11 cellular contexts compared by ENCODE assay signal in the genomic region with DNA sequence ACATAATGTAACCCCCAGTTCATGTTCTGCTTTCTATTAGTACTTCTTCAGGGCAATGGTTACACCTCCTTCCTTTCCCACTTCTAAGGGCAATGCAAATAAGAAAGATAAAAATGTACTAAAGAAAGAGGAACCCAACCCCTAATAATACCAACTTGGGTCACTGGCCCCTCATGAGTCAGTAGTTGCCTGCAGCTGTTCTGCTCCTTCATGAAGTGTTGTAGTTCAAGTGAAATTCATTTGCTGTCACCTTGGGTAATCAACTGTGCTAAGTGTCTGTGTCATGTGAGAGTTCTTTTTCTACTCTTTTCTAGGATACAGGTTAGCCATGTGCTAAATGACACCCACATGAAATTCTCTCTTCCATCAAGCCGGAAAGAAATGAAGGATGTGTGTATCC.
DNase-seq lines count a peak whose midpoint lies in the region; ATAC-seq, FAIRE-seq and TF ChIP-seq lines count a peak whose summit lies in the region.
"Had no signal": no experiment of that assay in that cellular context is flagged by ENCODE, and none has a peak within 500 bp of the region (broad histone marks: within the 10 kb centered on the region; RNA-seq: fewer than 3 reads in every experiment).

No MANE protein-coding gene starts in this region.

- peak; percentile 27; the same call in 1 of the 2 replicates for TF ChIP-seq RAD21 in GM12878 (IDR thresholded peaks at IDR 0.05; ENCODE audit: insufficient read depth, low read depth, low read length)

- no peak overlapping the region for H2AFZ ChIP-seq in GM12878 (ENCODE audit: control insufficient read depth, low read depth, low read length)

- TF ChIP-seq POLR2A in GM12892 (IDR thresholded peaks at IDR 0.05; ENCODE audit: low read depth, low read length) (no peak), GM12878 (IDR thresholded peaks at IDR 0.05; ENCODE audit: low read depth, low read length) (0 out of 2 replicates have a peak, but pooled peaks have one; percentile 28), lower leg skin (IDR thresholded peaks at IDR 0.05) (no peak)

- no peaks in the 10 kb centered on the region for H3K27me3 ChIP-seq in GM12878 (replicated peaks in 1 of 2; ENCODE audit: control insufficient read depth in 2 of 2, insufficient read depth in 2 of 2, low read length in 1 of 2)
- H3K27me3 ChIP-seq: right atrium auricular region, upper lobe of left lung had no signal

- peak overlapping the region; percentile 11; the same call in 1 of the 2 replicates for H3K9ac ChIP-seq in GM12878 (ENCODE audit: control insufficient read depth, insufficient read depth, low read length)

- no peaks in the 10 kb centered on the region for H4K20me1 ChIP-seq in GM12878 (ENCODE audit: control insufficient read depth, insufficient read depth)

- no peaks in the 10 kb centered on the region for H3K79me2 ChIP-seq in GM12878 (ENCODE audit: control insufficient read depth, insufficient read depth, low read length)

- H3K9me3 ChIP-seq in GM12878 (replicated peaks; ENCODE audit: control insufficient read depth, insufficient read depth, low read length): no peaks in the 10 kb centered on the region
- H3K9me3 ChIP-seq: right atrium auricular region, upper lobe of left lung had no signal

- DNase-seq in GM12892 (ENCODE audit: insufficient read length): no peak
- DNase-seq in GM12878 (ENCODE audit: low read depth, low spot score): peak; percentile 88
- no peak for DNase-seq in iPS-NIHi7 (ENCODE audit: extremely low spot score)
- no peak for DNase-seq in lower leg skin (ENCODE audit: low spot score in 2 of 2)
- no peak for DNase-seq in activated CD8-positive, alpha-beta memory T cell treated with anti-CD3 and anti-CD28 coated beads for 24 hours
- DNase-seq in coronary artery (ENCODE audit: low spot score): no peak
- DNase-seq: amygdala, upper lobe of left lung had no signal

- RAD21 ChIA-PET in GM12878 (lab: Charles Lee; ENCODE audit: unreplicated experiment): interaction anchor here (0.9 to 7.3 kb wide), 10 partner anchors 15 to 89 kb away, joined by 3 to 66 read pairs (median 4); no protein-coding TSS in a partner anchor

- peaks cover 0 to 21% of the 10 kb centered on the region in 2 experiments for H3K36me3 ChIP-seq in GM12878 (ENCODE audit: control insufficient read depth in 2 of 2, insufficient read depth in 2 of 2, low read length in 1 of 2)
- H3K36me3 ChIP-seq: right atrium auricular region had no signal

- H3K4me2 ChIP-seq in GM12878 (ENCODE audit: control insufficient read depth, insufficient read depth): peak overlapping the region; percentile 72

- no peak overlapping the region for H3K4me3 ChIP-seq in GM12878
- H3K4me3 ChIP-seq in lower leg skin (ENCODE audit: low read depth, poor library complexity, severe bottlenecking): no peak overlapping the region
- H3K4me3 ChIP-seq in coronary artery: no peak overlapping the region
- H3K4me3 ChIP-seq: right atrium auricular region, upper lobe of left lung had no signal

- 0% methylated on average over 1 of the region's 1 CpG for WGBS in GM12878 (ENCODE audit: insufficient coverage, insufficient replicate concordance, low lambda C conversion rate, missing lambda C conversion rate)
- WGBS in lower leg skin, 2 donors: 81 to 96% methylated on average over 1 of the region's 1 CpG

- peak; percentile 84 for ATAC-seq in GM21423 (IDR thresholded peaks at IDR 0.05; ENCODE audit: unreplicated experiment)
- ATAC-seq in HG03354 (IDR thresholded peaks at IDR 0.05; ENCODE audit: poor library complexity, severe bottlenecking, unreplicated experiment): peak; percentile 92
- ATAC-seq in GM12878: peak; percentile 88

- intact Hi-C loops in GM12878 (cut with micrococcal nuclease; ENCODE audit: unreplicated experiment) (no loop called here), lower leg skin (cut with DNase I; ENCODE audit: low total_unique reads) (no loop called here)

- FAIRE-seq in GM12892 (lab: Jason Lieb, UNC) (peak; percentile 94), GM12878 (lab: Jason Lieb, UNC) (peak; percentile 78)

- CTCF ChIA-PET in GM12878 (lab: Yijun Ruan, JAX): interaction anchor here (1.1 to 2.4 kb wide), 4 partner anchors 23 to 91 kb away, joined by 4 to 10 read pairs (median 6); no protein-coding TSS in a partner anchor

- H3K4me1 ChIP-seq in GM12878 (ENCODE audit: control insufficient read depth, insufficient read depth, low read length): peaks cover 32% of the 10 kb centered on the region
- H3K4me1 ChIP-seq: right atrium auricular region had no signal

- H3K27ac ChIP-seq in GM12878 (ENCODE audit: control insufficient read depth, insufficient read depth) (peak overlapping the region; percentile 86), coronary artery (no peak overlapping the region)
- H3K27ac ChIP-seq: right atrium auricular region, upper lobe of left lung had no signal

- TF ChIP-seq CTCF in GM12878 (IDR thresholded peaks at IDR 0.05 in 2 of 3, conservative IDR thresholded peaks at IDR 0.05 in 1 of 3; ENCODE audit: control insufficient read depth in 2 of 3, extremely low read depth in 1 of 3, insufficient read depth in 1 of 3, low read depth in 3 of 3, low read length in 3 of 3) (no peak), lower leg skin (IDR thresholded peaks at IDR 0.05) (no peak), coronary artery (IDR thresholded peaks at IDR 0.05) (no peak)

- SMC1A ChIA-PET in GM12878 (lab: Charles Lee; ENCODE audit: uncharacterized antibody, unreplicated experiment): interaction anchor here (0.6 to 8.3 kb wide), 17 partner anchors 10 to 88 kb away, joined by 3 to 104 read pairs (median 5); no protein-coding TSS in a partner anchor

- POLR2A ChIA-PET in GM12878 (lab: Charles Lee): interaction anchor here (1.7 to 4.3 kb wide), 2 partner anchors 23 to 33 kb away, joined by 5 to 33 read pairs; no protein-coding TSS in a partner anchor

- peak; percentile 77 to 83; a peak in 3 of 4 replicates for TF ChIP-seq EP300 in GM12878 (IDR thresholded peaks at IDR 0.05; ENCODE audit: borderline replicate concordance in 1 of 2, control insufficient read depth in 1 of 2, low read depth in 2 of 2, low read length in 2 of 2)

- in situ Hi-C loops in GM12878 (cut with MboI): no loop called here

- TSS peak; percentile 40 for BruUV-seq in GM12878 (replicated peaks; lab: Mats Ljungman, UMichigan)

TF ChIP-seq in GM12878, 131 proteins besides CTCF, POLR2A, EP300 and RAD21 (continues in another document):
- TF ChIP-seq RBBP5 (conservative IDR thresholded peaks at IDR 0.05): no peak
- no peak for TF ChIP-seq NFXL1 (IDR thresholded peaks at IDR 0.05; ENCODE audit: borderline replicate concordance)
- TF ChIP-seq, protein P1, sequence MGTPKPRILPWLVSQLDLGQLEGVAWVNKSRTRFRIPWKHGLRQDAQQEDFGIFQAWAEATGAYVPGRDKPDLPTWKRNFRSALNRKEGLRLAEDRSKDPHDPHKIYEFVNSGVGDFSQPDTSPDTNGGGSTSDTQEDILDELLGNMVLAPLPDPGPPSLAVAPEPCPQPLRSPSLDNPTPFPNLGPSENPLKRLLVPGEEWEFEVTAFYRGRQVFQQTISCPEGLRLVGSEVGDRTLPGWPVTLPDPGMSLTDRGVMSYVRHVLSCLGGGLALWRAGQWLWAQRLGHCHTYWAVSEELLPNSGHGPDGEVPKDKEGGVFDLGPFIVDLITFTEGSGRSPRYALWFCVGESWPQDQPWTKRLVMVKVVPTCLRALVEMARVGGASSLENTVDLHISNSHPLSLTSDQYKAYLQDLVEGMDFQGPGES (IDR thresholded peaks at IDR 0.05): no peak
- TF ChIP-seq, protein P2, sequence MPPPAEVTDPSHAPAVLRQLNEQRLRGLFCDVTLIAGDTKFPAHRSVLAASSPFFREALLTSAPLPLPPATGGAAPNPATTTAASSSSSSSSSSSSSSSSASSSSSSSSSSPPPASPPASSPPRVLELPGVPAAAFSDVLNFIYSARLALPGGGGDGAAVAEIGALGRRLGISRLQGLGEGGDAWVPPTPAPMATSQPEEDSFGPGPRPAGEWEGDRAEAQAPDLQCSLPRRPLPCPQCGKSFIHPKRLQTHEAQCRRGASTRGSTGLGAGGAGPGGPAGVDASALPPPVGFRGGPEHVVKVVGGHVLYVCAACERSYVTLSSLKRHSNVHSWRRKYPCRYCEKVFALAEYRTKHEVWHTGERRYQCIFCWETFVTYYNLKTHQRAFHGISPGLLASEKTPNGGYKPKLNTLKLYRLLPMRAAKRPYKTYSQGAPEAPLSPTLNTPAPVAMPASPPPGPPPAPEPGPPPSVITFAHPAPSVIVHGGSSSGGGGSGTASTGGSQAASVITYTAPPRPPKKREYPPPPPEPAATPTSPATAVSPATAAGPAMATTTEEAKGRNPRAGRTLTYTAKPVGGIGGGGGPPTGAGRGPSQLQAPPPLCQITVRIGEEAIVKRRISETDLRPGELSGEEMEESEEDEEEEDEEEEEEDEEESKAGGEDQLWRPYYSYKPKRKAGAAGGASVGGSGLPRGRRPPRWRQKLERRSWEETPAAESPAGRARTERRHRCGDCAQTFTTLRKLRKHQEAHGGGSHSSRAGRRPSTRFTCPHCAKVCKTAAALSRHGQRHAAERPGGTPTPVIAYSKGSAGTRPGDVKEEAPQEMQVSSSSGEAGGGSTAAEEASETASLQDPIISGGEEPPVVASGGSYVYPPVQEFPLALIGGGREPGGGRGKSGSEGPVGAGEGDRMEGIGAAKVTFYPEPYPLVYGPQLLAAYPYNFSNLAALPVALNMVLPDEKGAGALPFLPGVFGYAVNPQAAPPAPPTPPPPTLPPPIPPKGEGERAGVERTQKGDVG (CRISPR knock-in tag; IDR thresholded peaks at IDR 0.05): no peak
- 0 out of 2 replicates have a peak, but pooled peaks have one; percentile 41 for TF ChIP-seq EED (IDR thresholded peaks at IDR 0.05; ENCODE audit: low read depth)
- no peak for TF ChIP-seq RB1 (IDR thresholded peaks at IDR 0.05; ENCODE audit: borderline replicate concordance)
- no peak for TF ChIP-seq RELA (IDR thresholded peaks at IDR 0.05; ENCODE audit: borderline replicate concordance, partially characterized antibody)
- peak; percentile 55; the same call in 1 of the 2 replicates for TF ChIP-seq MTA3 (IDR thresholded peaks at IDR 0.05; ENCODE audit: borderline replicate concordance, low read length)
- peak; percentile 67 for TF ChIP-seq POLR2AphosphoS5 (IDR thresholded peaks at IDR 0.05; ENCODE audit: low read length)
- peak; percentile 8 for TF ChIP-seq SP1 (IDR thresholded peaks at IDR 0.05; ENCODE audit: low read depth, low read length)
- no peak; the same call in 1 of the 2 replicates for TF ChIP-seq RAD51 (IDR thresholded peaks at IDR 0.05)
- TF ChIP-seq RCOR1 (conservative IDR thresholded peaks at IDR 0.05; ENCODE audit: low read depth, low read length): no peak
